ENCODE assay signal across 25 cellular contexts in genomic region chr11:86550757-86551156, GRCh38.
A peak's percentile ranks its signal among the peaks of the same experiment; 100 is the strongest.
DNase-seq lines count a peak whose midpoint lies in the region; ATAC-seq, FAIRE-seq and TF ChIP-seq lines count a peak whose summit lies in the region.
"Had no signal": no experiment of that assay in that cellular context is flagged by ENCODE, and none has a peak within 500 bp of the region (broad histone marks: within the 10 kb centered on the region; RNA-seq: fewer than 3 reads in every experiment).

No MANE protein-coding gene starts in this region.

- BruUV-seq in IMR-90 (replicated peaks; lab: Mats Ljungman, UMichigan): no TSS peak

- intact Hi-C loops in IMR-90 (cut with micrococcal nuclease): no loop called here

- H2BK15ac ChIP-seq in IMR-90 (ENCODE audit: low read depth, low read length): peak overlapping the region; percentile 43; the same call in 2 of the 3 replicates

- TF ChIP-seq RAD21 in IMR-90 (IDR thresholded peaks at IDR 0.05; ENCODE audit: low read length): no peak

- peak overlapping the region; percentile 58; the same call in 1 of the 2 replicates for H2AK5ac ChIP-seq in IMR-90 (ENCODE audit: low read depth, low read length)

- H3K56ac ChIP-seq in IMR-90 (ENCODE audit: extremely low read depth, insufficient read depth, low read length): no peak overlapping the region

- WGBS in IMR-90 (ENCODE audit: extremely low coverage in 2 of 2, insufficient read length in 1 of 2), 2 experiments: no CpG with 5 or more reads among the region's 2 CpGs

- no peak overlapping the region for H3K4me3 ChIP-seq in IMR-90 (ENCODE audit: insufficient read depth, low read depth, low read length)
- no peak overlapping the region for H3K4me3 ChIP-seq in astrocyte (ENCODE audit: insufficient read depth, low read depth, low read length)
- no peak overlapping the region for H3K4me3 ChIP-seq in mucosa of rectum (ENCODE audit: low read length in 2 of 2)
- no peak overlapping the region for H3K4me3 ChIP-seq in thoracic aorta
- H3K4me3 ChIP-seq: left lung, mucosa of descending colon had no signal

- H2BK5ac ChIP-seq in IMR-90 (ENCODE audit: low read depth, low read length, poor library complexity, severe bottlenecking): no peak overlapping the region

- H3K36me3 Mint-ChIP-seq in astrocyte (ENCODE audit: low read depth, unreplicated experiment): peaks cover 35% of the 10 kb centered on the region
- H3K36me3 Mint-ChIP-seq: activated naive CD8-positive, alpha-beta T cell treated with anti-CD3 and anti-CD28 coated beads, Interleukin-2, amount 10 ng/mL, durations not matched to agents 7 days and 5 days; CD4-positive, CD25-positive, alpha-beta regulatory T cell; IgD-negative memory B cell had no signal

- H3K27ac ChIP-seq in IMR-90 (ENCODE audit: insufficient read depth, low read length) (no peak overlapping the region), astrocyte (ENCODE audit: low read depth, low read length) (no peak overlapping the region), mucosa of rectum (ENCODE audit: low read depth in 2 of 2, low read length in 2 of 2) (peak overlapping the region; percentile 41 to 68), thoracic aorta (peak overlapping the region; percentile 2 to 4)

- peaks cover 21% of the 10 kb centered on the region for H3K4me1 ChIP-seq in IMR-90 (ENCODE audit: control insufficient read depth, insufficient read depth, low read length)
- H3K4me1 ChIP-seq in astrocyte (ENCODE audit: insufficient read depth, low read length): peaks cover 38% of the 10 kb centered on the region
- peaks cover 6 to 23% of the 10 kb centered on the region in 2 donors for H3K4me1 ChIP-seq in mucosa of rectum (ENCODE audit: control insufficient read depth in 2 of 2, insufficient read depth in 2 of 2, low read length in 2 of 2)
- peaks cover 17 to 48% of the 10 kb centered on the region in 2 donors for H3K4me1 ChIP-seq in thoracic aorta (ENCODE audit: control insufficient read depth in 1 of 2, low read depth in 2 of 2)

- in situ Hi-C loops in IMR-90 (cut with MboI; ENCODE audit: low sequenced_read_pairs): no loop called here

- H3K36me3 ChIP-seq in IMR-90 (ENCODE audit: control insufficient read depth, insufficient read depth, low read length) (no peaks in the 10 kb centered on the region), astrocyte (ENCODE audit: insufficient read depth, low read length) (no peaks in the 10 kb centered on the region), mucosa of rectum (ENCODE audit: control insufficient read depth in 2 of 2, insufficient read depth in 2 of 2, low read length in 2 of 2) (no peaks in the 10 kb centered on the region), thoracic aorta (no peaks in the 10 kb centered on the region)
- H3K36me3 ChIP-seq: left lung had no signal

- no peaks in the 10 kb centered on the region for H3K9me3 Mint-ChIP-seq in astrocyte (ENCODE audit: unreplicated experiment)
- H3K9me3 Mint-ChIP-seq: activated T-helper 17 cell treated with anti-CD3 and anti-CD28 coated beads, Interleukin-2, amount 50 U/mL, for 72 hours; IgD-negative memory B cell; stimulated activated naive CD8-positive, alpha-beta T cell treated with anti-CD3 and anti-CD28 coated beads, Interleukin-15, Interleukin-2, amounts not matched to agents 100 ng/mL and 50 ng/mL, for 24 hours had no signal

- TF ChIP-seq POLR2A in IMR-90 (IDR thresholded peaks at IDR 0.05; ENCODE audit: low read depth, low read length): no peak

- H2BK20ac ChIP-seq in IMR-90 (ENCODE audit: low read depth, low read length): no peak overlapping the region

- peak overlapping the region; percentile 19; the same call in 1 of the 2 replicates for H2BK120ac ChIP-seq in IMR-90 (ENCODE audit: low read depth, low read length)

- CTCF ChIA-PET in IMR-90 (lab: Yijun Ruan, JAX): interaction anchor here (0.6 kb wide), 1 partner anchor 129 kb away, joined by 3 read pairs; no protein-coding TSS in a partner anchor

- POLR2A ChIA-PET in IMR-90 (lab: Charles Lee; ENCODE audit: unreplicated experiment): no interaction called here

- H4K8ac ChIP-seq in IMR-90 (ENCODE audit: low read depth in 2 of 2, low read length in 2 of 2): peak overlapping the region in 1 of 2 experiments; percentile 13; a peak in 1 of 4 replicates

- no peak overlapping the region for H2AK9ac ChIP-seq in IMR-90 (replicated peaks; ENCODE audit: low read depth, low read length, poor library complexity)

- H3K9me1 ChIP-seq in IMR-90 (ENCODE audit: insufficient read depth, low read length): peaks cover 22% of the 10 kb centered on the region

- no peak overlapping the region for H4K5ac ChIP-seq in IMR-90 (ENCODE audit: low read depth, low read length)

- H3K4me2 ChIP-seq in IMR-90 (ENCODE audit: low read depth, low read length): no peak overlapping the region
- peak overlapping the region; percentile 66 for H3K4me2 ChIP-seq in astrocyte (ENCODE audit: low read length)

- H3K9ac ChIP-seq in IMR-90 (ENCODE audit: low read depth, low read length): no peak overlapping the region
- H3K9ac ChIP-seq in astrocyte (ENCODE audit: low read length): no peak overlapping the region
- H3K9ac ChIP-seq in mucosa of rectum (ENCODE audit: low read depth in 1 of 2, low read length in 2 of 2): no peak overlapping the region
- H3K9ac ChIP-seq: SK-N-SH had no signal

- ATAC-seq in IMR-90 (ENCODE audit: low read depth): no peak
- no peak for ATAC-seq in thoracic aorta (ENCODE audit: insufficient number of reproducible peaks, low FRiP score, low read depth)
- no peak for ATAC-seq in GM21447 (IDR thresholded peaks at IDR 0.05; ENCODE audit: unreplicated experiment)
- ATAC-seq: activated T-helper 17 cell treated with anti-CD3 and anti-CD28 coated beads, Interleukin-2, amount 50 U/mL, for 72 hours had no signal

- H3K27me3 Mint-ChIP-seq in astrocyte (ENCODE audit: low read depth, unreplicated experiment): no peaks in the 10 kb centered on the region
- H3K27me3 Mint-ChIP-seq: activated naive CD8-positive, alpha-beta T cell treated with anti-CD3 and anti-CD28 coated beads, Interleukin-2, amount 10 ng/mL, durations not matched to agents 7 days and 5 days; activated T-helper 17 cell treated with anti-CD3 and anti-CD28 coated beads, Interleukin-2, amount 50 U/mL, for 72 hours; CD4-positive, CD25-positive, alpha-beta regulatory T cell had no signal

- no peak for FAIRE-seq in astrocyte (lab: Jason Lieb, UNC)
- FAIRE-seq: endometrium had no signal

- H3K4ac ChIP-seq in IMR-90 (ENCODE audit: low read depth, low read length): 0 out of 2 replicates have a peak overlapping the region, but pooled peaks have one; percentile 44

- H4K20me1 ChIP-seq in IMR-90 (ENCODE audit: insufficient read depth, low read length) (no peaks in the 10 kb centered on the region), astrocyte (ENCODE audit: insufficient read depth, low read length) (no peaks in the 10 kb centered on the region)

- H3K18ac ChIP-seq in IMR-90 (ENCODE audit: low read depth, low read length): no peak overlapping the region

- H3K79me1 ChIP-seq in IMR-90 (ENCODE audit: low read depth in 1 of 2, low read length in 2 of 2): no peaks in the 10 kb centered on the region; a peak in 1 of 4 replicates

- no peak for TF ChIP-seq CTCF in IMR-90 (conservative IDR thresholded peaks at IDR 0.05; ENCODE audit: low read depth, low read length)
- TF ChIP-seq CTCF in astrocyte (IDR thresholded peaks at IDR 0.05; ENCODE audit: insufficient read depth, low read depth, low read length): no peak
- TF ChIP-seq CTCF in thoracic aorta (IDR thresholded peaks at IDR 0.05): no peak

- no peak overlapping the region for H3K27ac Mint-ChIP-seq in astrocyte (ENCODE audit: unreplicated experiment)
- H3K27ac Mint-ChIP-seq: activated naive CD8-positive, alpha-beta T cell treated with anti-CD3 and anti-CD28 coated beads, Interleukin-2, amount 10 ng/mL, durations not matched to agents 7 days and 5 days; activated T-helper 17 cell treated with anti-CD3 and anti-CD28 coated beads, Interleukin-2, amount 50 U/mL, for 72 hours; CD4-positive, CD25-positive, alpha-beta regulatory T cell; stimulated activated naive CD8-positive, alpha-beta T cell treated with anti-CD3 and anti-CD28 coated beads, Interleukin-15, Interleukin-2, amounts not matched to agents 100 ng/mL and 50 ng/mL, for 24 hours had no signal

- H4K91ac ChIP-seq in IMR-90 (ENCODE audit: insufficient read depth, low read depth, low read length): peak overlapping the region; percentile 15; the same call in 1 of the 2 replicates

- no peak overlapping the region; the same call in 1 of the 2 replicates for H3K14ac ChIP-seq in IMR-90 (replicated peaks; ENCODE audit: low read depth, low read length)

- H3K4me1 Mint-ChIP-seq in astrocyte (ENCODE audit: low read depth, unreplicated experiment): peaks cover 21% of the 10 kb centered on the region
- H3K4me1 Mint-ChIP-seq: activated naive CD8-positive, alpha-beta T cell treated with anti-CD3 and anti-CD28 coated beads, Interleukin-2, amount 10 ng/mL, durations not matched to agents 7 days and 5 days; activated T-helper 17 cell treated with anti-CD3 and anti-CD28 coated beads, Interleukin-2, amount 50 U/mL, for 72 hours; CD4-positive, CD25-positive, alpha-beta regulatory T cell had no signal

- dilution Hi-C loops in IMR-90 (cut with HindIII; ENCODE audit: low sequenced_read_pairs, unreplicated experiment): no loop called here

- no peak overlapping the region for H3K4me3 Mint-ChIP-seq in astrocyte (ENCODE audit: unreplicated experiment)
- H3K4me3 Mint-ChIP-seq: activated naive CD8-positive, alpha-beta T cell treated with anti-CD3 and anti-CD28 coated beads, Interleukin-2, amount 10 ng/mL, durations not matched to agents 7 days and 5 days; activated T-helper 17 cell treated with anti-CD3 and anti-CD28 coated beads, Interleukin-2, amount 50 U/mL, for 72 hours; CD4-positive, CD25-positive, alpha-beta regulatory T cell; IgD-negative memory B cell; neural crest cell; stimulated activated naive CD8-positive, alpha-beta T cell treated with anti-CD3 and anti-CD28 coated beads, Interleukin-15, Interleukin-2, amounts not matched to agents 100 ng/mL and 50 ng/mL, for 24 hours had no signal

- H3K23ac ChIP-seq in IMR-90 (ENCODE audit: low read depth, low read length): no peak overlapping the region

- no peaks in the 10 kb centered on the region for H3K9me3 ChIP-seq in IMR-90 (ENCODE audit: control insufficient read depth, insufficient read depth, low read length)
- H3K9me3 ChIP-seq in astrocyte (ENCODE audit: insufficient read depth, low read depth, low read length): no peaks in the 10 kb centered on the region
- H3K9me3 ChIP-seq in mucosa of rectum (ENCODE audit: control insufficient read depth in 2 of 2, low read length in 2 of 2): no peaks in the 10 kb centered on the region
- no peaks in the 10 kb centered on the region for H3K9me3 ChIP-seq in thoracic aorta
- H3K9me3 ChIP-seq: left lung, mucosa of descending colon, SK-N-SH had no signal

- no peak for DNase-seq in IMR-90
- no peak for DNase-seq in astrocyte (ENCODE audit: low read depth)
- no peak for DNase-seq in thoracic aorta (ENCODE audit: low spot score)
- DNase-seq in effector CD8-positive, alpha-beta T cell (lab: John Stamatoyannopoulos, UW): no peak
- DNase-seq in activated gamma-delta T cell treated with Interleukin-2 at 50 U/mL for 16 hours: no peak
- no peak for DNase-seq in GM19238 (ENCODE audit: insufficient read length, low spot score)
- DNase-seq: activated CD4-positive, alpha-beta T cell treated with anti-CD3 and anti-CD28 coated beads, Interleukin-2, amount 50 U/mL, for 4 hours; activated CD8-positive, alpha-beta memory T cell treated with anti-CD3 and anti-CD28 coated beads, Interleukin-2, amount 50 U/mL, for 4 hours; activated naive CD8-positive, alpha-beta T cell treated with anti-CD3 and anti-CD28 coated beads, Interleukin-2, amount 10 ng/mL, durations not matched to agents 7 days and 5 days; CD4-positive, CD25-positive, alpha-beta regulatory T cell; cortex of kidney; H7; head of caudate nucleus; left lung; NCI-H1436; SK-N-SH; stimulated activated CD4-positive, alpha-beta T cell treated with anti-CD3 and anti-CD28 coated beads, Interleukin-4, amount 100 ng/mL, for 24 hours had no signal

- H3K27me3 ChIP-seq in IMR-90 (ENCODE audit: control insufficient read depth, insufficient read depth, low read length) (no peaks in the 10 kb centered on the region), astrocyte (ENCODE audit: insufficient read depth, low read length) (no peaks in the 10 kb centered on the region), mucosa of rectum (ENCODE audit: control insufficient read depth in 2 of 2, insufficient read depth in 2 of 2, low read length in 2 of 2) (no peaks in the 10 kb centered on the region), thoracic aorta (replicated peaks; ENCODE audit: insufficient read depth) (no peaks in the 10 kb centered on the region)
- H3K27me3 ChIP-seq: left lung had no signal

- no peaks in the 10 kb centered on the region for H3K79me2 ChIP-seq in astrocyte (ENCODE audit: insufficient read depth, low read length)

- H2AFZ ChIP-seq in IMR-90 (replicated peaks; ENCODE audit: low read length, poor library complexity) (no peak overlapping the region), astrocyte (ENCODE audit: low read depth, low read length) (no peak overlapping the region)

Comparison
In these comparisons a context has a peak if more than half of its experiments do, and no peak if none do; other contexts are left out.
1. H3K27ac ChIP-seq: peak in mucosa of rectum (2 of 2) and thoracic aorta (2 of 2); none in IMR-90 (single experiment) and astrocyte (single experiment).